Comparison of ENCODE assay signal across 18 cellular contexts in the genomic region with DNA sequence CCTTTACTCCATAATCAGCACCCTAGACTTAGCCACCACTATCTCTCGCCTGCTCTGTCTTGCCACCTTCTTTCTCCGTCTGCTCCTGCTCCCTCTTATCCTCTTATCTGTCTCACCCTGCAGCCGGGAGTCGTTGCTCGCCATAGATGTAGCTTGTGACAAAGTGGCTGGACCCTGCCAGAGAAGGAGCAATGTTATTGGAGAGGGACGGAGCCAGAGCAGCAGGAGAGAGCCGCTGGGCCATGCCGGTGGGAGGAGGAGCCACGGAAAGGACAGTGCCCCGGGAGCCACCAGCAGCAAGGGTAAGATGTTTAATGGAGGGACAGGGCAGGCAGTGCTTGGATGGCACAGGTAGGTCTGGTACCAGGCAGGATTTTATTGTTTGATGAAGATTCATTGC.
DNase-seq lines count a peak whose midpoint lies in the region; ATAC-seq and TF ChIP-seq lines count a peak whose summit lies in the region.
"Had no signal": no experiment of that assay in that cellular context is flagged by ENCODE, and none has a peak within 500 bp of the region (broad histone marks: within the 10 kb centered on the region; RNA-seq: fewer than 3 reads in every experiment).

No MANE protein-coding gene starts in this region.

- peaks cover 6% of the 10 kb centered on the region for H3K4me1 Mint-ChIP-seq in stimulated activated naive CD8-positive, alpha-beta T cell treated with anti-CD3 and anti-CD28 coated beads, Interleukin-15, amount 100 ng/mL, for 72 hours
- H3K4me1 Mint-ChIP-seq in endodermal cell = peaks cover 13% of the 10 kb centered on the region
- peaks cover 20% of the 10 kb centered on the region for H3K4me1 Mint-ChIP-seq in stimulated activated memory B cell treated with anti-CD40 and anti-IgM and Interleukin-4, amounts not matched to agents 10 μg/mL and 1 μg/mL and 100 μg/mL, for 72 hours
- H3K4me1 Mint-ChIP-seq: B cell had no signal

- no peak overlapping the region for H3K9ac ChIP-seq in endodermal cell (ENCODE audit: extremely low read depth, low read length, poor library complexity, severe bottlenecking)

- H3K9me3 ChIP-seq in endodermal cell (ENCODE audit: control insufficient read depth, low read length) = no peaks in the 10 kb centered on the region
- H3K9me3 ChIP-seq: SJSA1 had no signal

- ATAC-seq in stimulated activated naive CD8-positive, alpha-beta T cell treated with anti-CD3 and anti-CD28 coated beads, Interleukin-15, Interleukin-2, amounts not matched to agents 100 U/mL and 50 U/mL, for 24 hours = peak; percentile 19
- no peak for ATAC-seq in stimulated activated naive CD8-positive, alpha-beta T cell treated with anti-CD3 and anti-CD28 coated beads, Interleukin-15, amount 100 ng/mL, for 72 hours
- no peak for ATAC-seq in stimulated activated memory B cell treated with anti-CD40 and anti-IgM and Interleukin-4, amounts not matched to agents 10 μg/mL and 1 μg/mL and 100 μg/mL, for 72 hours
- no peak for ATAC-seq in HG03025 (IDR thresholded peaks at IDR 0.05; ENCODE audit: low FRiP score, unreplicated experiment)
- ATAC-seq: HepG2 had no signal

- H3K27me3 Mint-ChIP-seq in stimulated activated naive CD8-positive, alpha-beta T cell treated with anti-CD3 and anti-CD28 coated beads, Interleukin-15, amount 100 ng/mL, for 72 hours = peaks cover 60% of the 10 kb centered on the region
- peaks cover 21% of the 10 kb centered on the region for H3K27me3 Mint-ChIP-seq in endodermal cell (ENCODE audit: insufficient read depth)
- peaks cover 34% of the 10 kb centered on the region for H3K27me3 Mint-ChIP-seq in stimulated activated memory B cell treated with anti-CD40 and anti-IgM and Interleukin-4, amounts not matched to agents 10 μg/mL and 1 μg/mL and 100 μg/mL, for 72 hours

- H3K27me3 ChIP-seq in endodermal cell (ENCODE audit: control insufficient read depth, insufficient read depth, low read length, poor library complexity, severe bottlenecking) = peaks cover 5% of the 10 kb centered on the region
- H3K27me3 ChIP-seq: SJSA1 had no signal

- 49 to 74% methylated on average over 10 of the region's 10 CpGs for WGBS in endodermal cell (ENCODE audit: insufficient coverage in 1 of 2, insufficient read length in 1 of 2), 2 experiments

- no peaks in the 10 kb centered on the region for H3K36me3 Mint-ChIP-seq in endodermal cell (ENCODE audit: low read depth)
- no peaks in the 10 kb centered on the region for H3K36me3 Mint-ChIP-seq in stimulated activated memory B cell treated with anti-CD40 and anti-IgM and Interleukin-4, amounts not matched to agents 10 μg/mL and 1 μg/mL and 100 μg/mL, for 72 hours

- no peak overlapping the region for H3K27ac ChIP-seq in endodermal cell (ENCODE audit: low read depth, low read length)
- H3K27ac ChIP-seq: PC-9, RWPE1, SJSA1 had no signal

- no peak overlapping the region for H3K27ac Mint-ChIP-seq in stimulated activated naive CD8-positive, alpha-beta T cell treated with anti-CD3 and anti-CD28 coated beads, Interleukin-15, amount 100 ng/mL, for 72 hours
- no peak overlapping the region for H3K27ac Mint-ChIP-seq in endodermal cell
- H3K27ac Mint-ChIP-seq in stimulated activated memory B cell treated with anti-CD40 and anti-IgM and Interleukin-4, amounts not matched to agents 10 μg/mL and 1 μg/mL and 100 μg/mL, for 72 hours = peak overlapping the region; percentile 2
- H3K27ac Mint-ChIP-seq: B cell had no signal

- H3K9me3 Mint-ChIP-seq in stimulated activated naive CD8-positive, alpha-beta T cell treated with anti-CD3 and anti-CD28 coated beads, Interleukin-15, amount 100 ng/mL, for 72 hours = no peaks in the 10 kb centered on the region
- no peaks in the 10 kb centered on the region for H3K9me3 Mint-ChIP-seq in endodermal cell
- H3K9me3 Mint-ChIP-seq in stimulated activated memory B cell treated with anti-CD40 and anti-IgM and Interleukin-4, amounts not matched to agents 10 μg/mL and 1 μg/mL and 100 μg/mL, for 72 hours = no peaks in the 10 kb centered on the region

- DNase-seq in stimulated activated naive CD8-positive, alpha-beta T cell treated with anti-CD3 and anti-CD28 coated beads, Interleukin-15, Interleukin-2, amounts not matched to agents 100 U/mL and 50 U/mL, for 24 hours = no peak
- no peak for DNase-seq in stimulated activated naive CD8-positive, alpha-beta T cell treated with anti-CD3 and anti-CD28 coated beads, Interleukin-15, amount 100 ng/mL, for 72 hours
- peak; percentile 69 for DNase-seq in endodermal cell
- DNase-seq in iPS-NIHi7 (ENCODE audit: extremely low spot score) = peak; percentile 32
- no peak for DNase-seq in DMS114 treated with DMSO at 0.1 percent for 48 hours (lab: John Stamatoyannopoulos, UW; ENCODE audit: unreplicated experiment)
- no peak for DNase-seq in NCI-H187 (lab: John Stamatoyannopoulos, UW)
- DNase-seq: DND-41, KG1, NCI-H1105 treated with DMSO at 0.1 percent for 48 hours, NCI-H1694 treated with DMSO at 0.1 percent for 48 hours, NCI-H226, PC-9 had no signal

- H3K4me3 Mint-ChIP-seq in stimulated activated naive CD8-positive, alpha-beta T cell treated with anti-CD3 and anti-CD28 coated beads, Interleukin-15, amount 100 ng/mL, for 72 hours = no peak overlapping the region
- no peak overlapping the region for H3K4me3 Mint-ChIP-seq in endodermal cell
- no peak overlapping the region for H3K4me3 Mint-ChIP-seq in stimulated activated memory B cell treated with anti-CD40 and anti-IgM and Interleukin-4, amounts not matched to agents 10 μg/mL and 1 μg/mL and 100 μg/mL, for 72 hours
- H3K4me3 Mint-ChIP-seq: B cell had no signal

- TF ChIP-seq CTCF in endodermal cell (conservative IDR thresholded peaks at IDR 0.05) = no peak

- no peaks in the 10 kb centered on the region for H3K4me1 ChIP-seq in endodermal cell (ENCODE audit: control insufficient read depth, insufficient read depth, low read length)

- no peak overlapping the region for H3K4me3 ChIP-seq in endodermal cell (ENCODE audit: low read length)
- H3K4me3 ChIP-seq: PC-9, SJSA1 had no signal

- no peaks in the 10 kb centered on the region for H3K36me3 ChIP-seq in endodermal cell (ENCODE audit: control insufficient read depth, insufficient read depth, low read length)
- H3K36me3 ChIP-seq: SJSA1 had no signal

Comparison
In these comparisons a context has a peak if more than half of its experiments do, and no peak if none do; other contexts are left out.
1. DNase-seq: peak in endodermal cell (single experiment) and iPS-NIHi7 (single experiment); none in stimulated activated naive CD8-positive, alpha-beta T cell treated with anti-CD3 and anti-CD28 coated beads, Interleukin-15, Interleukin-2, amounts not matched to agents 100 U/mL and 50 U/mL, for 24 hours (single experiment), stimulated activated naive CD8-positive, alpha-beta T cell treated with anti-CD3 and anti-CD28 coated beads, Interleukin-15, amount 100 ng/mL, for 72 hours (0 of 2), DMS114 treated with DMSO at 0.1 percent for 48 hours (single experiment) and NCI-H187 (0 of 2).